ENCODE assay signal across 1 cellular context in genomic region chr15:67700023-67700422, GRCh38.
TF ChIP-seq lines count a peak whose summit lies in the region.

No MANE protein-coding gene starts in this region.

TF ChIP-seq in SK-N-SH, 30 proteins besides CTCF, POLR2A, EP300 and RAD21 (continued from another document):
- TF ChIP-seq REST (IDR thresholded peaks at IDR 0.05; ENCODE audit: low read depth, low read length) = no peak
- TF ChIP-seq TCF12 (IDR thresholded peaks at IDR 0.05) = peak; percentile 89
- no peak for TF ChIP-seq ZBTB33 (IDR thresholded peaks at IDR 0.05; ENCODE audit: borderline replicate concordance, low read depth)
